In the genomic region with DNA sequence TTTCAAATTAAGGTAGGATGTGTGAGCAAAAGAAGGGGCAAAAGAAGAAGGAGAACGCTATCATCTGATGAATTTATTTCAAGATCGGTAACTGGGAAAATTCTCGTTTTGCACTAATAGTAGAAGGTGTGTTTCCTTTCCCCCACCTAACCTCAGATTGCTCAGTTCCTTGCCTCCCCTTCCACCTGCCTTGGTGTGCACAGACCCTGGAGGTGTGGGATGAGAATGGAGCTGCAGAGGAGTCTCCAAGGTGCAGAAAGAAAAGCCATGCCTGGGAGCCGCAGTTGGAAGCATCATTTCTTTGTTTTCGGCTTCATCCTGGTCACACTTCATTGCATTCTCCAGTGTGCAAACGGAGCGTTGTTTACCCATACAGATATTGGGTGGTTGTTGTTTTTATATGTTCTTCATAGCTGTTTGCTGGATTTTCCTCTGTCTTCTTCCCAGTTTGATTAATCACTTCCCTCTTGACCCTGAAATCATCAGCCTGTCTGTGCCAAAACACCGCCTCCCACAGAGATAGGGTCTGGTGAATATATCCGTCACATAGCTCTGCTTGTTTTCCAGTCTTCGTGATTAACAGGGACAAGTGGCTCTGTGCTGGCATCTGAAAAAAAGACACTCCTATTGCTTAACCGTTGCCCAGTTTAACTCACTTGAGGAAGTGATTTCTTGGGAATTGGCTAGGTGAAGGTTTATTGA, we compare ENCODE assay signal across 20 cellular contexts. TPM values are rescaled to one million over a fixed set of nuclear protein-coding genes. Genes with fewer than 3 reads are reported as not detected.
DNase-seq lines count a peak whose midpoint lies in the region; ATAC-seq, FAIRE-seq and TF ChIP-seq lines count a peak whose summit lies in the region.
"Had no signal": no experiment of that assay in that cellular context is flagged by ENCODE, and none has a peak within 500 bp of the region (broad histone marks: within the 10 kb centered on the region; RNA-seq: fewer than 3 reads in every experiment).

No MANE protein-coding gene starts in this region.

- H3K36me3 ChIP-seq in endothelial cell of umbilical vein (ENCODE audit: control insufficient read depth in 2 of 2, extremely low read depth in 1 of 2, insufficient read depth in 2 of 2, low read length in 2 of 2) (no peaks in the 10 kb centered on the region), neutrophil (peaks cover 40% of the 10 kb centered on the region)
- no peaks in the 10 kb centered on the region for H3K36me3 ChIP-seq in effector memory CD4-positive, alpha-beta T cell (ENCODE audit: control insufficient read depth, insufficient read depth, low read length)
- H3K36me3 ChIP-seq: adrenal gland, HAP-1 had no signal

- dilution Hi-C loops in endothelial cell of umbilical vein (cut with MboI; ENCODE audit: extremely low pct_ligation_motif_present, low sequenced_read_pairs) = no loop called here

- H3K9me3 ChIP-seq in endothelial cell of umbilical vein (replicated peaks; ENCODE audit: control insufficient read depth, insufficient read depth, low read length) (no peaks in the 10 kb centered on the region), neutrophil (no peaks in the 10 kb centered on the region)
- no peaks in the 10 kb centered on the region for H3K9me3 ChIP-seq in effector memory CD4-positive, alpha-beta T cell (ENCODE audit: control insufficient read depth, low read length)
- H3K9me3 ChIP-seq: adrenal gland, HAP-1 had no signal

- H3K4me3 ChIP-seq in endothelial cell of umbilical vein (replicated peaks in 1 of 3; ENCODE audit: insufficient read depth in 1 of 3, low read depth in 1 of 3, low read length in 3 of 3) = no peak overlapping the region
- H3K4me3 ChIP-seq in neutrophil (ENCODE audit: low read depth in 1 of 2, low read length in 1 of 2) = no peak overlapping the region
- H3K4me3 ChIP-seq in effector memory CD4-positive, alpha-beta T cell (ENCODE audit: insufficient read depth, low read depth, low read length, poor library complexity, severe bottlenecking) = no peak overlapping the region
- H3K4me3 ChIP-seq: adrenal gland, GM12878, HAP-1, K562, skin epidermis had no signal

- intact Hi-C loops in endothelial cell of umbilical vein (cut with micrococcal nuclease) = no loop called here

- H3K79me2 ChIP-seq in endothelial cell of umbilical vein (ENCODE audit: control insufficient read depth, insufficient read depth, low read length) = no peaks in the 10 kb centered on the region

- in situ Hi-C loops in ACHN (cut with HindIII; ENCODE audit: low pct_ligation_motif_present, low pct_unique_long_range_greater_than_20kb, low sequenced_read_pairs) = no loop called here

- H3K9ac ChIP-seq in endothelial cell of umbilical vein (replicated peaks; ENCODE audit: extremely low read depth, insufficient read depth, low read length) = no peak overlapping the region

- no peak for ATAC-seq in GM21381 (IDR thresholded peaks at IDR 0.05; ENCODE audit: unreplicated experiment)
- no peak for ATAC-seq in HG03108 (IDR thresholded peaks at IDR 0.05; ENCODE audit: unreplicated experiment)
- ATAC-seq: activated T-cell treated with anti-CD3 and anti-CD28 coated beads, Interleukin-2, amount 50 U/mL, for 72 hours; GM12878; K562; natural killer cell treated with Interleukin-12 subunit alpha and Interleukin-12 subunit beta and Interleukin-15 and Interleukin-18, amount 100 ng/mL, for 72 hours had no signal

- H4K20me1 ChIP-seq in endothelial cell of umbilical vein (replicated peaks; ENCODE audit: control insufficient read depth, extremely low read depth, insufficient read depth, low read length) = no peaks in the 10 kb centered on the region

- TF ChIP-seq CTCF in endothelial cell of umbilical vein (IDR thresholded peaks at IDR 0.05; ENCODE audit: extremely low read depth in 1 of 2, insufficient read depth in 1 of 2, low read depth in 1 of 2, low read length in 2 of 2) = no peak
- TF ChIP-seq CTCF in neutrophil (IDR thresholded peaks at IDR 0.05) = no peak

- no TSS peak for BruUV-seq in endothelial cell of umbilical vein (replicated peaks; lab: Mats Ljungman, UMichigan)

- H3K4me1 ChIP-seq in endothelial cell of umbilical vein (ENCODE audit: control insufficient read depth, extremely low read depth, insufficient read depth, low read length) = peaks cover 8% of the 10 kb centered on the region
- H3K4me1 ChIP-seq in neutrophil (ENCODE audit: control insufficient read depth in 1 of 2, insufficient read depth in 1 of 2, low read depth in 1 of 2, low read length in 1 of 2) = no peaks in the 10 kb centered on the region
- peaks cover 17% of the 10 kb centered on the region for H3K4me1 ChIP-seq in effector memory CD4-positive, alpha-beta T cell (ENCODE audit: control insufficient read depth, insufficient read depth, low read length, poor library complexity, severe bottlenecking)

- no peak overlapping the region for H2AFZ ChIP-seq in endothelial cell of umbilical vein (ENCODE audit: low read depth, low read length)

- H3K27ac ChIP-seq in endothelial cell of umbilical vein (ENCODE audit: insufficient read depth, low read depth, low read length) (no peak overlapping the region), neutrophil (peak overlapping the region; percentile 28)
- H3K27ac ChIP-seq in effector memory CD4-positive, alpha-beta T cell (ENCODE audit: insufficient read depth, low read length, poor library complexity, severe bottlenecking) = no peak overlapping the region
- H3K27ac ChIP-seq: adrenal gland, skin epidermis had no signal

- H3K4me2 ChIP-seq in endothelial cell of umbilical vein (ENCODE audit: insufficient read depth, low read length) = no peak overlapping the region

- FAIRE-seq in endothelial cell of umbilical vein (lab: Jason Lieb, UNC) = peak; percentile 8
- FAIRE-seq: GM12878, K562 had no signal

- CTCF ChIA-PET in endothelial cell of umbilical vein (lab: Charles Lee) = interaction anchor here (1.1 to 2.2 kb wide), 2 partner anchors 10 to 104 kb away, joined by 3 to 5 read pairs; no protein-coding TSS in a partner anchor

- TF ChIP-seq POLR2A in endothelial cell of umbilical vein (IDR thresholded peaks at IDR 0.05; ENCODE audit: low read depth, low read length) = no peak

- DNase-seq in DMS153 treated with DMSO at 0.1 percent for 48 hours (lab: John Stamatoyannopoulos, UW; ENCODE audit: unreplicated experiment) = peak; percentile 8
- DNase-seq in NCI-H2029 (lab: John Stamatoyannopoulos, UW) = peak; percentile 75
- no peak for DNase-seq in endothelial cell of umbilical vein (ENCODE audit: low read depth, low spot score)
- no peak for DNase-seq in ACHN
- DNase-seq in effector memory CD4-positive, alpha-beta T cell = no peak
- DNase-seq: activated CD4-positive, alpha-beta T cell treated with anti-CD3 and anti-CD28 coated beads, Interleukin-2, amount 10 ng/mL, durations not matched to agents 24 days and 14 days; activated T-cell treated with anti-CD3 and anti-CD28 coated beads, Interleukin-2, amount 50 U/mL, for 72 hours; erythroblast; NK-92 treated with Interleukin-12 subunit alpha and Interleukin-12 subunit beta, amount 100 ng/mL, for 24 hours; SHP77; T-helper 9 cell had no signal

- POLR2A ChIA-PET in endothelial cell of umbilical vein (lab: Charles Lee) = no interaction called here

- H3K9me1 ChIP-seq in endothelial cell of umbilical vein (replicated peaks; ENCODE audit: control insufficient read depth, extremely low read depth, insufficient read depth, low read length) = no peaks in the 10 kb centered on the region

- H3K27me3 ChIP-seq in endothelial cell of umbilical vein (ENCODE audit: control insufficient read depth in 2 of 2, insufficient read depth in 2 of 2, low read length in 2 of 2) = no peaks in the 10 kb centered on the region
- H3K27me3 ChIP-seq in neutrophil = no peaks in the 10 kb centered on the region
- H3K27me3 ChIP-seq in effector memory CD4-positive, alpha-beta T cell (replicated peaks; ENCODE audit: control insufficient read depth, insufficient read depth, low read length, poor library complexity, severe bottlenecking) = no peaks in the 10 kb centered on the region
- H3K27me3 ChIP-seq: adrenal gland had no signal

TF ChIP-seq in endothelial cell of umbilical vein, 7 proteins besides CTCF, POLR2A, EP300 and RAD21:
- TF ChIP-seq JUN (IDR thresholded peaks at IDR 0.05; ENCODE audit: borderline replicate concordance, insufficient read depth, insufficient read length, low read depth) (no peak), EZH2 (IDR thresholded peaks at IDR 0.05; ENCODE audit: borderline replicate concordance, low read depth, low read length, severe bottlenecking) (no peak), MYC (IDR thresholded peaks at IDR 0.05; ENCODE audit: low read depth, low read length) (no peak), GATA2 (IDR thresholded peaks at IDR 0.05; ENCODE audit: insufficient read depth, insufficient read length, low read depth, low read length) (no peak), POLR2AphosphoS5 (IDR thresholded peaks at IDR 0.05; ENCODE audit: insufficient read depth, low read depth, low read length) (no peak)
- TF ChIP-seq, protein P1, sequence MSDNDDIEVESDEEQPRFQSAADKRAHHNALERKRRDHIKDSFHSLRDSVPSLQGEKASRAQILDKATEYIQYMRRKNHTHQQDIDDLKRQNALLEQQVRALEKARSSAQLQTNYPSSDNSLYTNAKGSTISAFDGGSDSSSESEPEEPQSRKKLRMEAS (IDR thresholded peaks at IDR 0.05; ENCODE audit: insufficient read depth, insufficient read length) = no peak

RNA-seq across cellular contexts. Expression of a gene that starts 40.2 kb away (rescaled TPM):
- 55.2 and 73.0 TPM in 2 replicates for total RNA-seq in endothelial cell of umbilical vein
- polyA plus RNA-seq in endothelial cell of umbilical vein = 61.0 and 69.8 TPM in 2 replicates
- polyA plus RNA-seq in endothelial cell of umbilical vein (2011; cell fraction: cytosol; rRNA removed) = 50.2 and 54.6 TPM in 2 replicates
- polyA plus RNA-seq in endothelial cell of umbilical vein (2011; cell fraction: nucleus; rRNA removed) = 129 and 134 TPM in 2 replicates
- 41.1 and 43.9 TPM in 2 replicates for polyA plus RNA-seq in endothelial cell of umbilical vein (2012)
- polyA minus RNA-seq in endothelial cell of umbilical vein = 132 and 144 TPM in 2 replicates
- polyA minus RNA-seq in endothelial cell of umbilical vein (2011; cell fraction: cytosol; rRNA and poly(A)+ RNA removed) = 3.8 TPM
- 133 and 155 TPM in 2 replicates for polyA minus RNA-seq in endothelial cell of umbilical vein (2011; cell fraction: nucleus; rRNA and poly(A)+ RNA removed)

Comparison
In these comparisons a context has a peak if more than half of its experiments do, and no peak if none do; other contexts are left out.
1. DNase-seq: peak in DMS153 treated with DMSO at 0.1 percent for 48 hours (single experiment) and NCI-H2029 (single experiment); none in endothelial cell of umbilical vein (single experiment), ACHN (single experiment) and effector memory CD4-positive, alpha-beta T cell (0 of 3).